21 cellular contexts compared by ENCODE assay signal in genomic region chr10:44934416-44935200, GRCh38. TPM values are rescaled to one million over a fixed set of nuclear protein-coding genes. Genes with fewer than 3 reads are reported as not detected.
DNase-seq lines count a peak whose midpoint lies in the region; ATAC-seq and TF ChIP-seq lines count a peak whose summit lies in the region.
"Had no signal": no experiment of that assay in that cellular context is flagged by ENCODE, and none has a peak within 500 bp of the region (broad histone marks: within the 10 kb centered on the region; RNA-seq: fewer than 3 reads in every experiment).

No MANE protein-coding gene starts in this region.

- H3K9me3 ChIP-seq in left ventricle myocardium inferior (replicated peaks): peaks cover 4% of the 10 kb centered on the region
- H3K9me3 ChIP-seq: testis had no signal

- H3K4me3 ChIP-seq in left ventricle myocardium inferior (no peak overlapping the region), rectal smooth muscle tissue (ENCODE audit: low read length) (no peak overlapping the region)
- H3K4me3 ChIP-seq: GM23338, SK-N-MC, testis had no signal

- H3K4me1 ChIP-seq in left ventricle myocardium inferior (peaks cover 47% of the 10 kb centered on the region), rectal smooth muscle tissue (ENCODE audit: control insufficient read depth, insufficient read depth, low read length) (peaks cover 10% of the 10 kb centered on the region)

- ATAC-seq in Right ventricle myocardium superior (ENCODE audit: poor library complexity): peak; percentile 1
- no peak for ATAC-seq in Right ventricle myocardium inferior
- ATAC-seq in HG02588 (IDR thresholded peaks at IDR 0.05; ENCODE audit: unreplicated experiment): no peak
- ATAC-seq: esophagus mucosa, GM23338, PC-3 had no signal

- DNase-seq in Right ventricle myocardium superior (peak; percentile 65), Right ventricle myocardium inferior (ENCODE audit: missing footprints) (no peak), left ventricle myocardium inferior (no peak), AG08395 (ENCODE audit: low spot score) (no peak), kidney glomerular epithelial cell (lab: John Stamatoyannopoulos, UW) (no peak), KBM-7 (no peak)
- DNase-seq: activated gamma-delta T cell; NCI-H1048; NCI-H2081 treated with DMSO at 0.1 percent for 48 hours; NCI-H526; PC-3; stimulated activated CD4-positive, alpha-beta T cell treated with anti-CD3 and anti-CD28 coated beads, Interleukin-2, amount 100 ng/mL, for 24 hours had no signal

- in situ Hi-C loops in KBM-7 (cut with MboI; ENCODE audit: low pct_unique_long_range_greater_than_20kb, low sequenced_read_pairs): no loop called here

- H3K27me3 ChIP-seq in left ventricle myocardium inferior (ENCODE audit: low read depth): no peaks in the 10 kb centered on the region
- no peaks in the 10 kb centered on the region for H3K27me3 ChIP-seq in rectal smooth muscle tissue (ENCODE audit: control insufficient read depth, insufficient read depth, low read length)
- H3K27me3 ChIP-seq: testis had no signal

- H3K36me3 ChIP-seq in left ventricle myocardium inferior (no peaks in the 10 kb centered on the region), rectal smooth muscle tissue (ENCODE audit: control insufficient read depth, insufficient read depth, low read length) (no peaks in the 10 kb centered on the region)

- H3K27ac ChIP-seq in left ventricle myocardium inferior (replicated peaks): peak overlapping the region; percentile 70
- H3K27ac ChIP-seq in rectal smooth muscle tissue (ENCODE audit: low read depth, low read length): peak overlapping the region; percentile 49
- H3K27ac ChIP-seq: C4-2B, SK-N-MC, testis had no signal

- intact Hi-C loops in Right ventricle myocardium superior (cut with DNase I) (loop anchor here (5.0 kb wide), 2 partner anchors 38 to 58 kb away; no protein-coding TSS in a partner anchor), Right ventricle myocardium inferior (cut with DNase I) (no loop called here), left ventricle myocardium inferior (cut with micrococcal nuclease) (loop anchor here (5.0 kb wide), 1 partner anchor 43 kb away; the partner anchor contains the start of gene DEPP1)

- TF ChIP-seq CTCF in left ventricle myocardium inferior (IDR thresholded peaks at IDR 0.05; ENCODE audit: borderline replicate concordance): no peak

- H3K9ac ChIP-seq in rectal smooth muscle tissue (ENCODE audit: low read length): no peak overlapping the region

RNA-seq across cellular contexts. Expression of gene TMEM72, which starts 23.5 kb away (rescaled TPM):
- not detected for total RNA-seq in Right ventricle myocardium superior
- not detected for total RNA-seq in Right ventricle myocardium inferior
- total RNA-seq in left ventricle myocardium inferior: not detected
- total RNA-seq: A172, dermis microvascular lymphatic vessel endothelial cell, esophagus mucosa, GM23338, PC-3 had no signal

RNA-seq across cellular contexts. Expression of gene RASSF4, which starts 25.0 kb away (rescaled TPM):
- 87.5 TPM for total RNA-seq in Right ventricle myocardium superior
- 91.5 TPM for total RNA-seq in Right ventricle myocardium inferior
- total RNA-seq in left ventricle myocardium inferior: 103 TPM

RNA-seq across cellular contexts. Expression of gene DEPP1, which starts 44.0 kb away (rescaled TPM):
- total RNA-seq in Right ventricle myocardium superior: 35.1 TPM
- 33.0 TPM for total RNA-seq in Right ventricle myocardium inferior
- 27.5 TPM for total RNA-seq in left ventricle myocardium inferior
